Comparison of ENCODE assay signal across 17 cellular contexts in genomic region chr14:103232338-103232808, GRCh38.
DNase-seq lines count a peak whose midpoint lies in the region; ATAC-seq, FAIRE-seq and TF ChIP-seq lines count a peak whose summit lies in the region.
"Had no signal": no experiment of that assay in that cellular context is flagged by ENCODE, and none has a peak within 500 bp of the region (broad histone marks: within the 10 kb centered on the region; RNA-seq: fewer than 3 reads in every experiment).

No MANE protein-coding gene starts in this region.

- peak; percentile 94 for ATAC-seq in left colon
- ATAC-seq in HG03039 (IDR thresholded peaks at IDR 0.05; ENCODE audit: unreplicated experiment): no peak
- ATAC-seq in HG03135 (IDR thresholded peaks at IDR 0.05; ENCODE audit: unreplicated experiment): no peak
- ATAC-seq: activated CD8-positive, alpha-beta memory T cell treated with anti-CD3 and anti-CD28 coated beads, Interleukin-2, amount 10 ng/mL, durations not matched to agents 7 days and 5 days had no signal

- intact Hi-C loops in left colon (cut with DNase I, micrococcal nuclease): no loop called here

- peak; percentile 14 for DNase-seq in GM13977 (ENCODE audit: low spot score)
- peak; percentile 56 for DNase-seq in NCI-H510A treated with DMSO at 0.1 percent for 48 hours (lab: John Stamatoyannopoulos, UW)
- DNase-seq in left colon: peak in 1 of 2 donors; percentile 38
- no peak for DNase-seq in NCI-H1048 (lab: John Stamatoyannopoulos, UW)
- no peak for DNase-seq in GM19239 (ENCODE audit: insufficient read length, low spot score)
- DNase-seq: activated CD4-positive, CD25-positive, alpha-beta regulatory T cell treated with anti-CD3 and anti-CD28 coated beads, Interleukin-2, amount 50 U/mL, for 72 hours; activated CD8-positive, alpha-beta memory T cell treated with anti-CD3 and anti-CD28 coated beads, Interleukin-2, amount 10 ng/mL, durations not matched to agents 7 days and 5 days; activated gamma-delta T cell treated with Interleukin-2 at 50 U/mL for 16 hours; anterior cingulate cortex; erythroblast; mesenchymal stem cell; NCI-H774; nephron progenitor cell had no signal

- in situ Hi-C loops in GM13977 (cut with MboI; ENCODE audit: low pct_unique_long_range_greater_than_20kb, low sequenced_read_pairs, unreplicated experiment): no loop called here

- H4K20me1 ChIP-seq in BLaER1: no peaks in the 10 kb centered on the region

- peaks cover 21% of the 10 kb centered on the region for H3K4me1 ChIP-seq in BLaER1

- no peaks in the 10 kb centered on the region for H3K27me3 ChIP-seq in BLaER1

- FAIRE-seq in GM19239 (lab: Jason Lieb, UNC): no peak
- FAIRE-seq: colon had no signal

- no peak overlapping the region for H3K27ac ChIP-seq in BLaER1

- no peak overlapping the region for H3K9ac ChIP-seq in BLaER1

- H3K4me3 ChIP-seq in BLaER1: no peak overlapping the region

- H3K4me2 ChIP-seq in BLaER1: peak overlapping the region; percentile 45

- H3K9me3 ChIP-seq in BLaER1: peaks cover 25% of the 10 kb centered on the region

- TF ChIP-seq CTCF in GM13977 (IDR thresholded peaks at IDR 0.05; ENCODE audit: extremely low read depth, insufficient read depth, missing control alignments): no peak

- H3K36me3 ChIP-seq in BLaER1: no peaks in the 10 kb centered on the region

Comparison
In these comparisons a context has a peak if more than half of its experiments do, and no peak if none do; other contexts are left out.
1. DNase-seq: peak in GM13977 (single experiment) and NCI-H510A treated with DMSO at 0.1 percent for 48 hours (single experiment); none in NCI-H1048 (single experiment) and GM19239 (single experiment).